ENCODE assay signal across 8 cellular contexts in the genomic region with DNA sequence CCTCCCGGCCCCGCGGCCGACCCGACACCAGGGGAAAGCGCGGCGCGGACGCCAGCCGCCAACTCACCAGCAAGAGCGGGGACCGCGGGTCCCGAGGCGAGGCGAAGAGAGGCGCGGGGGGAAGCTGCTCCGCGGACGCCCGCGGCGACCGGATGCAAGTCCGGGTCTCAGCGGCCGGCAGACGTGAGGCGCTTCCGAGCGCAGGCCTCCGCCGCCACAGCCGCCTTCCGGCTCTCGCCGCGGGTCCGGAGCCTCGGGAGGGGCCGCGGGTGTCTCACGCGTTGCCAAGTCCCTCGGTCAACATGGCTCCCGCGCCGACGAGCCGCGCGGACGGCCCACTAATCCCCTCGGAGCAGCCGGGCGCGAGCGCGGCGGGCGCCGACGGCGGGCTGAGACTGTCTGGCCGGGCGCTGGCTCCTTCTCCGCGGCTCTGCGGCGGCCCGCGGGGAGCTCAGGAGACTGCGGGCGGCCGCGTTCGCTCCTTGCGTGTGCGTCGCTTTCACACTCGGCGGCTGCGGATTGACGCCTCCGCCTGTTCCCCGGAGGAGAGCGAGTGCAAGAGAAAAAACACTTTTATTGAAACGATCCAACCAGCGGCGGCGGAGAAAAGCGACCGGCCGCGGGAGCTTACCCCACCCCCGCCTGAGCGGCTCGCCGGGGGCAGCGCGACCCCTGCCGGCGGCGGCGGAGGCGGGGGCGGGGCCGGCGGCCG. TPM values are rescaled to one million over a fixed set of nuclear protein-coding genes. Genes with fewer than 3 reads are reported as not detected.
DNase-seq lines count a peak whose midpoint lies in the region; ATAC-seq and TF ChIP-seq lines count a peak whose summit lies in the region.

A gene (minus strand): TSS at position 521 of the 712 bp plus-strand sequence. CDS start 65,603 bp downstream, outside the sequence.

- no peaks in the 10 kb centered on the region for H4K20me1 ChIP-seq in H9 (ENCODE audit: control insufficient read depth, insufficient read depth, insufficient read length)

- H3K4me1 ChIP-seq in H9 (ENCODE audit: insufficient read depth, low read length) (peaks cover 3% of the 10 kb centered on the region; the same call in 1 of the 2 replicates), foreskin keratinocyte (peaks cover 18% of the 10 kb centered on the region), neuronal stem cell (ENCODE audit: control insufficient read depth in 2 of 2, insufficient read depth in 1 of 2, low read depth in 1 of 2, low read length in 2 of 2) (peaks cover 5 to 8% of the 10 kb centered on the region in 2 donors), subcutaneous abdominal adipose tissue (ENCODE audit: control insufficient read depth in 5 of 5, insufficient read depth in 5 of 5, low read length in 5 of 5) (peaks cover 5 to 33% (median 25%) of the 10 kb centered on the region in 5 donors)

- TF ChIP-seq CTCF in H9 (conservative IDR thresholded peaks at IDR 0.05): peak; percentile 51; the same call in 2 of the 3 replicates
- peak; percentile 67 for TF ChIP-seq CTCF in foreskin keratinocyte (conservative IDR thresholded peaks at IDR 0.05)

- DNase-seq in G401 (ENCODE audit: low spot score) (peak; percentile 76), H9 (peak; percentile 78), MG63 (peak; percentile 74), SHP77 treated with DMSO at 0.1 percent for 48 hours (lab: John Stamatoyannopoulos, UW) (peak; percentile 35), activated gamma-delta T cell treated with Interleukin-2 at 50 U/mL for 16 hours (peak; percentile 86), foreskin keratinocyte (peak; percentile 33 to 61), neuronal stem cell (ENCODE audit: low spot score) (peak; percentile 77)

- H4K91ac ChIP-seq in H9 (ENCODE audit: insufficient read length, low read depth, low read length): no peak within 1 kb of the TSS
- H4K91ac ChIP-seq in neuronal stem cell (ENCODE audit: low read depth, low read length, poor library complexity): no peak within 1 kb of the TSS

- H2AK5ac ChIP-seq in H9 (ENCODE audit: insufficient read length, low read length): no peak within 1 kb of the TSS
- H2AK5ac ChIP-seq in neuronal stem cell (ENCODE audit: low read depth, low read length): peak within 1 kb of the TSS; percentile 2

- H3K79me1 ChIP-seq in H9 (ENCODE audit: insufficient read depth, low read depth, low read length, poor library complexity, severe bottlenecking): no peaks in the 10 kb centered on the region
- H3K79me1 ChIP-seq in neuronal stem cell (ENCODE audit: low read depth, low read length): peaks cover 2% of the 10 kb centered on the region

- H3K4me3 Mint-ChIP-seq in H9: peak within 1 kb of the TSS; percentile 84 to 88

- no peak within 1 kb of the TSS for H4K5ac ChIP-seq in H9 (ENCODE audit: insufficient read length, low read depth, low read length)

- H2BK15ac ChIP-seq in H9 (ENCODE audit: low read depth, low read length) (no peak within 1 kb of the TSS), neuronal stem cell (ENCODE audit: low read length) (peak within 1 kb of the TSS; percentile 58)

- no CpG with 5 or more reads among the region's 112 CpGs for WGBS in H9 (ENCODE audit: extremely low coverage, insufficient read length, low lambda C conversion rate)
- WGBS in neuronal stem cell (ENCODE audit: extremely low coverage in 2 of 2, insufficient read length in 2 of 2, insufficient replicate concordance in 1 of 2), 2 donors: no CpG with 5 or more reads among the region's 112 CpGs

- peaks cover 14% of the 10 kb centered on the region for H3K23me2 ChIP-seq in H9 (ENCODE audit: insufficient read length, low read depth, low read length, poor library complexity, severe bottlenecking)

- H3K14ac ChIP-seq in H9 (ENCODE audit: insufficient read depth, low read length) (peak within 1 kb of the TSS; percentile 60), neuronal stem cell (ENCODE audit: low read length) (peak within 1 kb of the TSS; percentile 82)

- H3K36me3 ChIP-seq in MG63 (no peaks in the 10 kb centered on the region), neuronal stem cell (replicated peaks in 1 of 2; ENCODE audit: control insufficient read depth in 2 of 2, insufficient read depth in 2 of 2, low read length in 2 of 2) (no peaks in the 10 kb centered on the region), subcutaneous abdominal adipose tissue (ENCODE audit: control insufficient read depth in 5 of 5, insufficient read depth in 5 of 5, low read length in 5 of 5) (no peaks in the 10 kb centered on the region)

- H2AFZ ChIP-seq in H9 (ENCODE audit: low read length) (no peak within 1 kb of the TSS), neuronal stem cell (ENCODE audit: low read length) (peak within 1 kb of the TSS; percentile 94)

- in situ Hi-C loops in G401 (cut with HindIII; ENCODE audit: low sequenced_read_pairs): no loop called here

- H3K27ac ChIP-seq in H9 (ENCODE audit: insufficient read length, low read depth, low read length) (peak within 1 kb of the TSS; percentile 7), foreskin keratinocyte (peak within 1 kb of the TSS; percentile 85), neuronal stem cell (replicated peaks; ENCODE audit: low read length) (peak within 1 kb of the TSS; percentile 97), subcutaneous abdominal adipose tissue (ENCODE audit: low read depth, low read length) (peak within 1 kb of the TSS; percentile 96)

- H3K4me2 ChIP-seq in H9 (ENCODE audit: insufficient read depth, insufficient read length, low read length) (peak within 1 kb of the TSS; percentile 75), neuronal stem cell (ENCODE audit: insufficient read depth, low read length, poor library complexity, severe bottlenecking) (peak within 1 kb of the TSS; percentile 71)

- no peak within 1 kb of the TSS for H2BK120ac ChIP-seq in H9 (ENCODE audit: low read depth, low read length, poor library complexity, severe bottlenecking)
- H2BK120ac ChIP-seq in neuronal stem cell (ENCODE audit: low read depth, low read length): no peak within 1 kb of the TSS

- no peaks in the 10 kb centered on the region; the same call in 1 of the 2 replicates for H3K27me3 Mint-ChIP-seq in H9 (ENCODE audit: low read depth)

- H3K23ac ChIP-seq in H9 (ENCODE audit: insufficient read length, low read depth, low read length): no peak within 1 kb of the TSS
- peak within 1 kb of the TSS; percentile 89 for H3K23ac ChIP-seq in neuronal stem cell (ENCODE audit: low read depth, low read length, poor library complexity)

- H3K79me2 ChIP-seq in H9 (ENCODE audit: insufficient read depth, low read length): peaks cover 5% of the 10 kb centered on the region; the same call in 1 of the 2 replicates

- H3K56ac ChIP-seq in H9 (ENCODE audit: insufficient read length, low read depth, low read length): no peak within 1 kb of the TSS

- no peak within 1 kb of the TSS for H4K8ac ChIP-seq in H9 (replicated peaks; ENCODE audit: insufficient read length, low read depth, low read length)
- H4K8ac ChIP-seq in neuronal stem cell (ENCODE audit: low read depth, low read length): no peak within 1 kb of the TSS

- no peaks in the 10 kb centered on the region for H3K9me3 Mint-ChIP-seq in H9

- peak within 1 kb of the TSS; percentile 49 for H3K9ac ChIP-seq in H9 (ENCODE audit: extremely low read depth, insufficient read length, low read length)
- peak within 1 kb of the TSS; percentile 91 for H3K9ac ChIP-seq in neuronal stem cell (ENCODE audit: low read depth, low read length, poor library complexity)
- peak within 1 kb of the TSS; percentile 73 to 98 (median 92) for H3K9ac ChIP-seq in subcutaneous abdominal adipose tissue (ENCODE audit: low read length in 5 of 5)

- H2BK12ac ChIP-seq in H9 (ENCODE audit: insufficient read length, low read depth, low read length) (no peak within 1 kb of the TSS), neuronal stem cell (ENCODE audit: low read length) (no peak within 1 kb of the TSS)

- peak; percentile 80 for ATAC-seq in foreskin keratinocyte

- peak within 1 kb of the TSS; percentile 8 for H3K18ac ChIP-seq in H9 (ENCODE audit: insufficient read length, low read depth, low read length)
- peak within 1 kb of the TSS; percentile 98 for H3K18ac ChIP-seq in neuronal stem cell (ENCODE audit: low read length)

- H3K27me3 ChIP-seq in H9 (ENCODE audit: insufficient read depth, low read length): no peaks in the 10 kb centered on the region
- no peaks in the 10 kb centered on the region for H3K27me3 ChIP-seq in MG63
- no peaks in the 10 kb centered on the region for H3K27me3 ChIP-seq in foreskin keratinocyte
- H3K27me3 ChIP-seq in neuronal stem cell (ENCODE audit: control insufficient read depth in 3 of 3, insufficient read depth in 3 of 3, low read depth in 1 of 3, low read length in 3 of 3): no peaks in the 10 kb centered on the region
- H3K27me3 ChIP-seq in subcutaneous abdominal adipose tissue (ENCODE audit: control insufficient read depth in 5 of 5, insufficient read depth in 4 of 5, low read length in 5 of 5): no peaks in the 10 kb centered on the region

- peak within 1 kb of the TSS; percentile 83 to 91 (median 84); a peak in 6 of 7 replicates for H3K27ac Mint-ChIP-seq in H9

- H3K4me3 ChIP-seq in MG63 (peak within 1 kb of the TSS; percentile 83), neuronal stem cell (ENCODE audit: low read length in 2 of 2) (peak within 1 kb of the TSS; percentile 75 to 90), subcutaneous abdominal adipose tissue (ENCODE audit: low read depth in 1 of 5, low read length in 5 of 5) (peak within 1 kb of the TSS; percentile 87 to 98 (median 95))

- H2BK5ac ChIP-seq in H9 (ENCODE audit: insufficient read length, low read length): no peak within 1 kb of the TSS
- peak within 1 kb of the TSS; percentile 94 for H2BK5ac ChIP-seq in neuronal stem cell (ENCODE audit: low read length)

- H3K36me3 Mint-ChIP-seq in H9 (ENCODE audit: insufficient read depth in 1 of 3, low read depth in 3 of 3): no peaks in the 10 kb centered on the region

- H2BK20ac ChIP-seq in H9 (ENCODE audit: low read depth, low read length, poor library complexity, severe bottlenecking): no peak within 1 kb of the TSS

- H3K9me3 ChIP-seq in H9 (ENCODE audit: control insufficient read depth, low read depth, low read length) (no peaks in the 10 kb centered on the region), MG63 (no peaks in the 10 kb centered on the region), neuronal stem cell (replicated peaks in 1 of 2; ENCODE audit: control insufficient read depth in 2 of 2, insufficient read depth in 1 of 2, low read depth in 1 of 2, low read length in 2 of 2) (no peaks in the 10 kb centered on the region), subcutaneous abdominal adipose tissue (ENCODE audit: control insufficient read depth in 5 of 5, low read length in 5 of 5) (no peaks in the 10 kb centered on the region)

- no peak within 1 kb of the TSS for H3T11ph ChIP-seq in H9 (ENCODE audit: low read length)

- H3K4ac ChIP-seq in H9 (ENCODE audit: low read depth, low read length): no peak within 1 kb of the TSS
- peak within 1 kb of the TSS; percentile 23 for H3K4ac ChIP-seq in neuronal stem cell (ENCODE audit: low read length)

- peaks cover 60 to 62% of the 10 kb centered on the region in 2 experiments for H3K4me1 Mint-ChIP-seq in H9

RNA-seq across cellular contexts. Expression of the gene that starts here (rescaled TPM):
- total RNA-seq in G401 (2014; rRNA removed; shearing (Covaris generic)): 13.9 and 26.2 TPM in 2 replicates
- total RNA-seq in H9 (2021): 27.4 and 28.8 TPM in 2 replicates
- total RNA-seq in MG63 (2014; rRNA removed; shearing (Covaris generic); ENCODE audit: low replicate concordance): 18.4 and 57.2 TPM in 2 replicates
- total RNA-seq in foreskin keratinocyte: 44.0 and 51.7 TPM in 2 replicates
- 11.0 and 11.1 TPM in 2 replicates for polyA plus RNA-seq in foreskin keratinocyte
- polyA plus RNA-seq in neuronal stem cell (2013, experiment 1 of 2): 18.0 TPM
- 17.8 TPM for polyA plus RNA-seq in neuronal stem cell (2013, experiment 2 of 2)

Comparison
In these comparisons a context has a peak if more than half of its experiments do, and no peak if none do; other contexts are left out.
1. Peak in every context shown above with its lines: DNase-seq, ATAC-seq, H3K4me3 ChIP-seq and H3K27ac ChIP-seq.
2. DNase-seq: peak in every context shown above with its lines; median percentile 86 in activated gamma-delta T cell treated with Interleukin-2 at 50 U/mL for 16 hours; 78 in H9; 77 in neuronal stem cell; 76 in G401; 74 in MG63; 47 in foreskin keratinocyte; 35 in SHP77 treated with DMSO at 0.1 percent for 48 hours.
3. H3K27ac ChIP-seq: peak in every context shown above with its lines; median percentile 97 in neuronal stem cell; 96 in subcutaneous abdominal adipose tissue; 85 in foreskin keratinocyte; 7 in H9.